In genomic region chr22:47162865-47163264, GRCh38 we compare ENCODE assay signal across 29 cellular contexts.
DNase-seq lines count a peak whose midpoint lies in the region; ATAC-seq, FAIRE-seq and TF ChIP-seq lines count a peak whose summit lies in the region.
"Had no signal": no experiment of that assay in that cellular context is flagged by ENCODE, and none has a peak within 500 bp of the region (broad histone marks: within the 10 kb centered on the region; RNA-seq: fewer than 3 reads in every experiment).

No MANE protein-coding gene starts in this region.

- intact Hi-C loops in kidney (cut with DNase I) (no loop called here), sigmoid colon (cut with DNase I) (no loop called here)

- TF ChIP-seq EP300 in sigmoid colon (IDR thresholded peaks at IDR 0.05): no peak

- 76 to 91% methylated on average over 10 of the region's 10 CpGs for WGBS in sigmoid colon, 2 donors

- no peak overlapping the region for H3K9ac ChIP-seq in kidney (ENCODE audit: low read length in 2 of 2)

- no peaks in the 10 kb centered on the region for H3K9me3 ChIP-seq in RWPE2 (ENCODE audit: severe bottlenecking)
- H3K9me3 ChIP-seq in kidney (ENCODE audit: control insufficient read depth in 1 of 2, low read length in 2 of 2): no peaks in the 10 kb centered on the region
- H3K9me3 ChIP-seq in sigmoid colon: no peaks in the 10 kb centered on the region
- H3K9me3 ChIP-seq in HAP-1: no peaks in the 10 kb centered on the region
- H3K9me3 ChIP-seq: Caco-2, psoas muscle had no signal

- H3K27me3 ChIP-seq in RWPE2 (ENCODE audit: insufficient read depth, poor library complexity, severe bottlenecking): no peaks in the 10 kb centered on the region
- H3K27me3 ChIP-seq in sigmoid colon: no peaks in the 10 kb centered on the region
- no peaks in the 10 kb centered on the region for H3K27me3 ChIP-seq in HAP-1 (ENCODE audit: low read depth)
- H3K27me3 ChIP-seq: hepatocyte had no signal

- TF ChIP-seq CTCF in RWPE2 (IDR thresholded peaks at IDR 0.05; ENCODE audit: poor library complexity, severe bottlenecking) (no peak), kidney (IDR thresholded peaks at IDR 0.05; ENCODE audit: borderline replicate concordance, extremely low read depth, insufficient read depth) (no peak), sigmoid colon (IDR thresholded peaks at IDR 0.05) (no peak)

- FAIRE-seq in kidney (lab: Jason Lieb, UNC): no peak
- FAIRE-seq in GM12892 (lab: Jason Lieb, UNC): no peak
- FAIRE-seq: G401.6 had no signal

- peak; percentile 16 for DNase-seq in activated CD4-positive, CD25-positive, alpha-beta regulatory T cell treated with anti-CD3 and anti-CD28 coated beads, Interleukin-2, amount 50 U/mL, for 72 hours
- DNase-seq in activated CD4-positive, CD25-positive, alpha-beta regulatory T cell (lab: John Stamatoyannopoulos, UW): no peak
- DNase-seq in RWPE2 (ENCODE audit: low spot score): peak; percentile 61
- DNase-seq in kidney: peak; percentile 64
- DNase-seq in sigmoid colon: peak; percentile 43
- DNase-seq in HAP-1 (ENCODE audit: low spot score in 2 of 2): no peak
- no peak for DNase-seq in GM12892 (ENCODE audit: insufficient read length)
- DNase-seq in DMS114 treated with DMSO at 0.1 percent for 48 hours (lab: John Stamatoyannopoulos, UW; ENCODE audit: unreplicated experiment): no peak
- DNase-seq: activated CD4-positive, alpha-beta T cell treated with anti-CD3 and anti-CD28 coated beads, Interleukin-2, amount 10 ng/mL, durations not matched to agents 7 days and 5 days; activated T-cell treated with anti-CD3 and anti-CD28 coated beads, Interleukin-2, amount 50 U/mL, for 24 hours; C1 segment of cervical spinal cord; DMS79; Kasumi-1; left cardiac atrium; mesendoderm; NCI-H1417 treated with DMSO at 0.1 percent for 48 hours; NCI-H2029 treated with DMSO at 0.1 percent for 48 hours; NCI-H524; SIG-M5; stimulated activated CD4-positive, alpha-beta T cell treated with anti-CD3 and anti-CD28 coated beads, Interleukin-15, amount 100 ng/mL, for 24 hours; stimulated activated CD4-positive, alpha-beta T cell treated with anti-CD3 and anti-CD28 coated beads, Interleukin-4, amount 100 ng/mL, for 4 hours; trophoblast cell had no signal

- no peak for TF ChIP-seq POLR2A in sigmoid colon (IDR thresholded peaks at IDR 0.05)
- TF ChIP-seq POLR2A in GM12892 (IDR thresholded peaks at IDR 0.05; ENCODE audit: low read depth, low read length): no peak

- in situ Hi-C loops in HAP-1 (cut with MboI; ENCODE audit: low sequenced_read_pairs): no loop called here

- no peaks in the 10 kb centered on the region for H3K36me3 ChIP-seq in RWPE2 (ENCODE audit: low read depth)
- peaks cover 0 to 4% of the 10 kb centered on the region in 2 donors for H3K36me3 ChIP-seq in kidney (ENCODE audit: control insufficient read depth in 1 of 2, insufficient read depth in 2 of 2, low read length in 2 of 2)
- no peaks in the 10 kb centered on the region for H3K36me3 ChIP-seq in sigmoid colon
- H3K36me3 ChIP-seq in HAP-1 (replicated peaks): no peaks in the 10 kb centered on the region

- no peak for ATAC-seq in RWPE2 (ENCODE audit: low read depth)
- ATAC-seq: HCT116, left cardiac atrium, Panc1, psoas muscle had no signal

- H3K4me3 ChIP-seq in RWPE2 (ENCODE audit: severe bottlenecking): no peak overlapping the region
- no peak overlapping the region for H3K4me3 ChIP-seq in kidney (ENCODE audit: low read length in 2 of 2)
- H3K4me3 ChIP-seq in sigmoid colon: no peak overlapping the region
- no peak overlapping the region for H3K4me3 ChIP-seq in HAP-1
- H3K4me3 ChIP-seq: hepatocyte, psoas muscle had no signal

- no peak overlapping the region for H3K27ac ChIP-seq in RWPE2 (ENCODE audit: poor library complexity, severe bottlenecking)
- no peak overlapping the region for H3K27ac ChIP-seq in kidney (ENCODE audit: low read depth in 2 of 2, low read length in 2 of 2)
- no peak overlapping the region for H3K27ac ChIP-seq in sigmoid colon
- H3K27ac ChIP-seq: 22Rv1, hepatocyte, psoas muscle had no signal

- H3K4me1 ChIP-seq in RWPE2 (ENCODE audit: insufficient read depth, poor library complexity, severe bottlenecking) (no peaks in the 10 kb centered on the region), kidney (ENCODE audit: control insufficient read depth in 1 of 2, insufficient read depth in 1 of 2, low read depth in 1 of 2, low read length in 2 of 2) (no peaks in the 10 kb centered on the region), sigmoid colon (no peaks in the 10 kb centered on the region), HAP-1 (no peaks in the 10 kb centered on the region)
- H3K4me1 ChIP-seq: Caco-2 had no signal

Comparison
In these comparisons a context has a peak if more than half of its experiments do, and no peak if none do; other contexts are left out.
1. DNase-seq: peak in activated CD4-positive, CD25-positive, alpha-beta regulatory T cell treated with anti-CD3 and anti-CD28 coated beads, Interleukin-2, amount 50 U/mL, for 72 hours (single experiment), RWPE2 (single experiment), kidney (single experiment) and sigmoid colon (single experiment); none in activated CD4-positive, CD25-positive, alpha-beta regulatory T cell (0 of 4), HAP-1 (0 of 2), GM12892 (single experiment) and DMS114 treated with DMSO at 0.1 percent for 48 hours (single experiment).